In the genomic region with DNA sequence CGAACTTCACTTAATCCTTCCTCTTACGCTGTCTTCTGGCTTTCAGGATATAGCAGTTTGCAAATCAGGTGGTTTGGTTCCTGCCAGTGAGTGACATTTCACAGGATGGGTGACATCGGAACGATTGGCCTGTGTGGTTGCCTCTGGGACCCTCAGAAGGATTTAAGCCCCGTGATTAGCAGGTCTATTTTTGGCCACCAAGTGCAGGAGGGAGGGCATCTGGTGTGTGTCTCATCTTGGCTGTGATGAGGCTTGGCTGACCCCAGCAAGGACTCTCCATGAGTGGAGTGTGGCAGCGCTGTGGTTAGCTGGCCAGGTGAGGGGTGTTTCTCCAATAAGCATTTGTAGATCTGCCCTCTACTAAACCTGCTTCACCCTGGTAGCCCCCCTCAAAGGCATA, we compare ENCODE assay signal across 22 cellular contexts.
"Had no signal": no experiment of that assay in that cellular context is flagged by ENCODE, and none has a peak within 500 bp of the region (broad histone marks: within the 10 kb centered on the region; RNA-seq: fewer than 3 reads in every experiment).

No MANE protein-coding gene starts in this region.

- H3K36me3 Mint-ChIP-seq: activated naive CD4-positive, alpha-beta T cell treated with anti-CD3 and anti-CD28 coated beads, Interleukin-2, amount 50 U/mL, for 72 hours; naive B cell had no signal

- ATAC-seq: activated naive CD4-positive, alpha-beta T cell treated with anti-CD3 and anti-CD28 coated beads, Interleukin-2, amount 50 U/mL, for 72 hours; activated T-cell treated with anti-CD3 and anti-CD28 coated beads, Interleukin-2, amount 50 U/mL, for 72 hours; body of pancreas; stimulated activated naive CD8-positive, alpha-beta T cell treated with anti-CD3 and anti-CD28 coated beads, Interleukin-15, Interleukin-2, amounts not matched to agents 100 U/mL and 50 U/mL, for 24 hours had no signal

- DNase-seq: activated B cell treated with CpG ODN at 0.5 μM for 24 hours; activated CD4-positive, alpha-beta T cell treated with anti-CD3 and anti-CD28 coated beads, Interleukin-2, amount 50 U/mL, for 1 hour; activated naive CD4-positive, alpha-beta T cell; activated T-cell treated with anti-CD3 and anti-CD28 coated beads for 4 hours; activated T-cell treated with anti-CD3 and anti-CD28 coated beads, Interleukin-2, amount 50 U/mL, for 72 hours; anterior cingulate cortex; body of pancreas; dorsolateral prefrontal cortex; effector memory CD4-positive, alpha-beta T cell; erythroblast; mammary epithelial cell; naive B cell; nephron progenitor cell; ovary; retina; spleen; stimulated activated naive CD8-positive, alpha-beta T cell treated with anti-CD3 and anti-CD28 coated beads, Interleukin-15, Interleukin-2, amounts not matched to agents 100 U/mL and 50 U/mL, for 24 hours; testis; trophoblast cell had no signal

- H3K27ac ChIP-seq: body of pancreas, coronary artery, dorsolateral prefrontal cortex, ovary, spleen, testis had no signal

- H3K4me3 Mint-ChIP-seq: activated B cell treated with CpG ODN at 0.5 μM for 24 hours; activated T-cell treated with anti-CD3 and anti-CD28 coated beads, Interleukin-2, amount 50 U/mL, for 72 hours; naive B cell; nephron progenitor cell had no signal

- H3K4me1 Mint-ChIP-seq: activated B cell treated with CpG ODN at 0.5 μM for 24 hours, naive B cell had no signal

- H3K4me1 ChIP-seq: body of pancreas, spleen, testis had no signal

- H3K36me3 ChIP-seq: ovary, spleen had no signal

- H3K9me3 ChIP-seq: body of pancreas, ovary, spleen, testis had no signal

- H3K4me3 ChIP-seq: body of pancreas, coronary artery, dorsolateral prefrontal cortex, ovary, spleen, testis had no signal

- H3K27ac Mint-ChIP-seq: activated B cell treated with CpG ODN at 0.5 μM for 24 hours; activated T-cell treated with anti-CD3 and anti-CD28 coated beads, Interleukin-2, amount 50 U/mL, for 72 hours; naive B cell; nephron progenitor cell; progenitor cell of endocrine pancreas had no signal

- H3K27me3 ChIP-seq: body of pancreas, dorsolateral prefrontal cortex, ovary, spleen, testis had no signal

- H3K9me3 Mint-ChIP-seq: activated naive CD4-positive, alpha-beta T cell treated with anti-CD3 and anti-CD28 coated beads, Interleukin-2, amount 50 U/mL, for 72 hours; activated T-cell treated with anti-CD3 and anti-CD28 coated beads, Interleukin-2, amount 50 U/mL, for 72 hours; nephron progenitor cell had no signal

- H3K27me3 Mint-ChIP-seq: activated B cell treated with CpG ODN at 0.5 μM for 24 hours had no signal
